10 cellular contexts compared by ENCODE assay signal in the genomic region with DNA sequence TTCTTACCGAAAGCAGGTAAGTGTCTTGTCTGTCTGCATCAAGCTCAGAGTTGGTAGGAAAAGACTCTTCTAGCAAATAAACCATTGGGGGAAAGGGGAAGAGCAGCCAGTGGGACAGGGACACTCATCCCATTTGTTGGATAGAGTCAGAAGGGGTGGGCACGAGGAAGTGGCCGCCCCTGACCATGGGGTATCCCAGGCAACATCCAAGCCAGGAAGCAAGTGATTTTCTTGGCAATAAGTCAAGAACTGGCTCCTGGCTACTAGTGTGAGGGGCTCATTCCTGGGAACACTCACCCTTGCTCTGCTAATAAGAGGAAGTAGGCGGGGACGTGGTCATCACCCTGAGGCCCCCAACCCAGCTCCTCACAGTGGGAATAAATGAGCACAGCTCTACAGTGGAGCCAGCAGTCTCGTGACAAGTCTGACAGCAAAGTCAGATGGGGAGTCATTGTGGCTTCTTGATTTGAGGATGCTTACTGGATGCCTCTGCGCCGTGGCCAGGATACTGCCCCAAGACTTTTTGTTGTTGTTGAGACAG. TPM values are rescaled to one million over a fixed set of nuclear protein-coding genes. Genes with fewer than 3 reads are reported as not detected.
A peak's percentile ranks its signal among the peaks of the same experiment; 100 is the strongest.
DNase-seq lines count a peak whose midpoint lies in the region; ATAC-seq and TF ChIP-seq lines count a peak whose summit lies in the region.
"Had no signal": no experiment of that assay in that cellular context is flagged by ENCODE, and none has a peak within 500 bp of the region (broad histone marks: within the 10 kb centered on the region; RNA-seq: fewer than 3 reads in every experiment).

No MANE protein-coding gene starts in this region.

- DNase-seq in NCI-H1092 (lab: John Stamatoyannopoulos, UW) (peak; percentile 29), cerebellar cortex (ENCODE audit: low spot score) (peak; percentile 44), substantia nigra (lab: John Stamatoyannopoulos, UW) (peak in 29 of 49 donors; percentile 22 to 79 (median 51)), RKO (ENCODE audit: low spot score) (no peak), NAMALWA (ENCODE audit: low spot score) (no peak)
- DNase-seq: activated CD4-positive, alpha-beta memory T cell treated with anti-CD3 and anti-CD28 coated beads, Interleukin-2, amount 10 ng/mL, durations not matched to agents 7 days and 5 days had no signal

- H3K9me3 ChIP-seq in liver (ENCODE audit: control insufficient read depth in 4 of 4, low read length in 3 of 4): no peaks in the 10 kb centered on the region

- peaks cover 0 to 7% (median 3%) of the 10 kb centered on the region in 4 donors for H3K36me3 ChIP-seq in liver (ENCODE audit: control insufficient read depth in 4 of 4, insufficient read depth in 3 of 4, low read depth in 1 of 4, low read length in 3 of 4)

- no peaks in the 10 kb centered on the region for H3K27me3 ChIP-seq in liver (ENCODE audit: control insufficient read depth in 4 of 4, insufficient read depth in 4 of 4, low read length in 3 of 4)

- no peak for TF ChIP-seq RAD21 in liver (IDR thresholded peaks at IDR 0.05)

- H3K27ac ChIP-seq in liver (ENCODE audit: low read depth in 1 of 2, low read length in 2 of 2) (peak overlapping the region; percentile 91 to 92), substantia nigra (ENCODE audit: low read depth, low read length, poor library complexity, severe bottlenecking) (peak overlapping the region; percentile 80)

- H3K4me1 ChIP-seq in liver (ENCODE audit: control insufficient read depth in 4 of 4, insufficient read depth in 4 of 4, low read length in 3 of 4): peaks cover 3 to 27% (median 14%) of the 10 kb centered on the region in 4 donors

- peak overlapping the region; percentile 35 to 87 for H3K9ac ChIP-seq in liver (ENCODE audit: low read depth in 1 of 2, low read length in 2 of 2)

- TF ChIP-seq CTCF in liver (IDR thresholded peaks at IDR 0.05; ENCODE audit: low read depth, low read length, missing input control): no peak

- WGBS in liver: 14% methylated on average over 8 of the region's 8 CpGs

- H3K4me3 ChIP-seq in liver (ENCODE audit: low read depth in 1 of 3, low read length in 3 of 3): peak overlapping the region; percentile 63 to 71 (median 70)

- no peak for ATAC-seq in GM18858 (IDR thresholded peaks at IDR 0.05; ENCODE audit: unreplicated experiment)
- no peak for ATAC-seq in HG03342 (IDR thresholded peaks at IDR 0.05; ENCODE audit: unreplicated experiment)

TF ChIP-seq in liver, 16 proteins besides CTCF, POLR2A, EP300 and RAD21:
- TF ChIP-seq TAF1 (conservative IDR thresholded peaks at IDR 0.05): peak; percentile 45
- TF ChIP-seq, protein P1, sequence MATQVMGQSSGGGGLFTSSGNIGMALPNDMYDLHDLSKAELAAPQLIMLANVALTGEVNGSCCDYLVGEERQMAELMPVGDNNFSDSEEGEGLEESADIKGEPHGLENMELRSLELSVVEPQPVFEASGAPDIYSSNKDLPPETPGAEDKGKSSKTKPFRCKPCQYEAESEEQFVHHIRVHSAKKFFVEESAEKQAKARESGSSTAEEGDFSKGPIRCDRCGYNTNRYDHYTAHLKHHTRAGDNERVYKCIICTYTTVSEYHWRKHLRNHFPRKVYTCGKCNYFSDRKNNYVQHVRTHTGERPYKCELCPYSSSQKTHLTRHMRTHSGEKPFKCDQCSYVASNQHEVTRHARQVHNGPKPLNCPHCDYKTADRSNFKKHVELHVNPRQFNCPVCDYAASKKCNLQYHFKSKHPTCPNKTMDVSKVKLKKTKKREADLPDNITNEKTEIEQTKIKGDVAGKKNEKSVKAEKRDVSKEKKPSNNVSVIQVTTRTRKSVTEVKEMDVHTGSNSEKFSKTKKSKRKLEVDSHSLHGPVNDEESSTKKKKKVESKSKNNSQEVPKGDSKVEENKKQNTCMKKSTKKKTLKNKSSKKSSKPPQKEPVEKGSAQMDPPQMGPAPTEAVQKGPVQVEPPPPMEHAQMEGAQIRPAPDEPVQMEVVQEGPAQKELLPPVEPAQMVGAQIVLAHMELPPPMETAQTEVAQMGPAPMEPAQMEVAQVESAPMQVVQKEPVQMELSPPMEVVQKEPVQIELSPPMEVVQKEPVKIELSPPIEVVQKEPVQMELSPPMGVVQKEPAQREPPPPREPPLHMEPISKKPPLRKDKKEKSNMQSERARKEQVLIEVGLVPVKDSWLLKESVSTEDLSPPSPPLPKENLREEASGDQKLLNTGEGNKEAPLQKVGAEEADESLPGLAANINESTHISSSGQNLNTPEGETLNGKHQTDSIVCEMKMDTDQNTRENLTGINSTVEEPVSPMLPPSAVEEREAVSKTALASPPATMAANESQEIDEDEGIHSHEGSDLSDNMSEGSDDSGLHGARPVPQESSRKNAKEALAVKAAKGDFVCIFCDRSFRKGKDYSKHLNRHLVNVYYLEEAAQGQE (IDR thresholded peaks at IDR 0.05): peak; percentile 2
- TF ChIP-seq ATF3 (IDR thresholded peaks at IDR 0.05): no peak
- peak; percentile 30 for TF ChIP-seq NR2F2 (IDR thresholded peaks at IDR 0.05)

RNA-seq across cellular contexts. Expression of gene SLC25A18, which starts 6.7 kb away (rescaled TPM):
- total RNA-seq in liver: 10 to 100 TPM; 18.8 to 67.7 TPM
- polyA plus RNA-seq in liver: 10 to 100 TPM; 72.0 to 84.7 TPM
- total RNA-seq: activated CD4-positive, alpha-beta memory T cell treated with anti-CD3 and anti-CD28 coated beads, Interleukin-2, amount 10 ng/mL, durations not matched to agents 7 days and 5 days; epithelial cell of proximal tubule had no signal

RNA-seq across cellular contexts. Expression of gene ATP6V1E1, which starts 58.5 kb away (rescaled TPM):
- 10 to 100 TPM; 47.5 to 53.1 TPM for total RNA-seq in liver
- 10 to 100 TPM; 44.6 to 50.6 TPM for polyA plus RNA-seq in liver

Comparison
In these comparisons a context has a peak if more than half of its experiments do, and no peak if none do; other contexts are left out.
1. DNase-seq: peak in NCI-H1092 (single experiment), cerebellar cortex (single experiment) and substantia nigra (29 of 49); none in RKO (single experiment) and NAMALWA (single experiment).